29 cellular contexts compared by ENCODE assay signal in genomic region chr15:83158393-83158792, GRCh38.
DNase-seq lines count a peak whose midpoint lies in the region; ATAC-seq lines count a peak whose summit lies in the region.
"Had no signal": no experiment of that assay in that cellular context is flagged by ENCODE, and none has a peak within 500 bp of the region (broad histone marks: within the 10 kb centered on the region; RNA-seq: fewer than 3 reads in every experiment).

No MANE protein-coding gene starts in this region.

- H3K9me3 Mint-ChIP-seq in stimulated activated naive CD8-positive, alpha-beta T cell treated with anti-CD3 and anti-CD28 coated beads, Interleukin-15, Interleukin-2, amounts not matched to agents 100 ng/mL and 50 ng/mL, for 24 hours = no peaks in the 10 kb centered on the region
- H3K9me3 Mint-ChIP-seq in activated naive CD8-positive, alpha-beta T cell treated with anti-CD3 and anti-CD28 coated beads, Interleukin-2, amount 50 U/mL, for 24 hours = no peaks in the 10 kb centered on the region
- H3K9me3 Mint-ChIP-seq: activated CD4-positive, alpha-beta T cell treated with anti-CD3 and anti-CD28 coated beads, Interleukin-2, amount 10 ng/mL, durations not matched to agents 24 days and 14 days; activated naive CD8-positive, alpha-beta T cell treated with anti-CD3 and anti-CD28 coated beads, Interleukin-2, amount 10 ng/mL, durations not matched to agents 7 days and 5 days; activated T-helper 2 cell treated with anti-CD3 and anti-CD28 coated beads, Interferon-gamma antibody, Interleukin-2, Interleukin-4, amounts not matched to agents 10 μg/mL and 5 μg/mL and 100 μg/mL, durations not matched to agents 14 hours and 24 hours and 36 hours; neural crest cell; type B pancreatic cell had no signal

- H3K27ac Mint-ChIP-seq in stimulated activated naive CD8-positive, alpha-beta T cell treated with anti-CD3 and anti-CD28 coated beads, Interleukin-15, Interleukin-2, amounts not matched to agents 100 ng/mL and 50 ng/mL, for 24 hours = peak overlapping the region; percentile 54
- peak overlapping the region; percentile 61 for H3K27ac Mint-ChIP-seq in activated naive CD8-positive, alpha-beta T cell treated with anti-CD3 and anti-CD28 coated beads, Interleukin-2, amount 50 U/mL, for 24 hours
- H3K27ac Mint-ChIP-seq: activated CD4-positive, alpha-beta T cell treated with anti-CD3 and anti-CD28 coated beads, Interleukin-2, amount 10 ng/mL, durations not matched to agents 24 days and 14 days; activated CD8-positive, alpha-beta memory T cell treated with anti-CD3 and anti-CD28 coated beads, Interleukin-2, amount 10 ng/mL, durations not matched to agents 7 days and 5 days; activated naive CD8-positive, alpha-beta T cell treated with anti-CD3 and anti-CD28 coated beads, Interleukin-2, amount 10 ng/mL, durations not matched to agents 7 days and 5 days; activated T-helper 2 cell treated with anti-CD3 and anti-CD28 coated beads, Interferon-gamma antibody, Interleukin-2, Interleukin-4, amounts not matched to agents 10 μg/mL and 5 μg/mL and 100 μg/mL, durations not matched to agents 14 hours and 24 hours and 36 hours; B cell; type B pancreatic cell had no signal

- peaks cover 4% of the 10 kb centered on the region for H3K36me3 Mint-ChIP-seq in stimulated activated naive CD8-positive, alpha-beta T cell treated with anti-CD3 and anti-CD28 coated beads, Interleukin-15, Interleukin-2, amounts not matched to agents 100 ng/mL and 50 ng/mL, for 24 hours (ENCODE audit: low read depth)
- no peaks in the 10 kb centered on the region for H3K36me3 Mint-ChIP-seq in activated naive CD8-positive, alpha-beta T cell treated with anti-CD3 and anti-CD28 coated beads, Interleukin-2, amount 50 U/mL, for 24 hours (ENCODE audit: low read depth)

- H3K4me3 Mint-ChIP-seq in stimulated activated naive CD8-positive, alpha-beta T cell treated with anti-CD3 and anti-CD28 coated beads, Interleukin-15, Interleukin-2, amounts not matched to agents 100 ng/mL and 50 ng/mL, for 24 hours = no peak overlapping the region
- H3K4me3 Mint-ChIP-seq in activated naive CD8-positive, alpha-beta T cell treated with anti-CD3 and anti-CD28 coated beads, Interleukin-2, amount 50 U/mL, for 24 hours = no peak overlapping the region
- H3K4me3 Mint-ChIP-seq: activated CD4-positive, alpha-beta T cell treated with anti-CD3 and anti-CD28 coated beads, Interleukin-2, amount 10 ng/mL, durations not matched to agents 24 days and 14 days; activated CD8-positive, alpha-beta memory T cell treated with anti-CD3 and anti-CD28 coated beads, Interleukin-2, amount 10 ng/mL, durations not matched to agents 7 days and 5 days; activated naive CD8-positive, alpha-beta T cell treated with anti-CD3 and anti-CD28 coated beads, Interleukin-2, amount 10 ng/mL, durations not matched to agents 7 days and 5 days; B cell; neural crest cell; type B pancreatic cell had no signal

- no peak for ATAC-seq in stimulated activated naive CD8-positive, alpha-beta T cell treated with anti-CD3 and anti-CD28 coated beads, Interleukin-15, Interleukin-2, amounts not matched to agents 100 U/mL and 50 U/mL, for 24 hours
- ATAC-seq in activated naive CD8-positive, alpha-beta T cell treated with anti-CD3 and anti-CD28 coated beads, Interleukin-2, amount 50 U/mL, for 24 hours = no peak
- ATAC-seq: A549; activated CD8-positive, alpha-beta memory T cell treated with anti-CD3 and anti-CD28 coated beads, Interleukin-2, amount 10 ng/mL, durations not matched to agents 7 days and 5 days; esophagus mucosa; gastroesophageal sphincter; lower lobe of right lung; mucosa of descending colon; Right ventricle myocardium inferior; sciatic nerve had no signal

- peaks cover 12% of the 10 kb centered on the region for H3K4me1 Mint-ChIP-seq in stimulated activated naive CD8-positive, alpha-beta T cell treated with anti-CD3 and anti-CD28 coated beads, Interleukin-15, Interleukin-2, amounts not matched to agents 100 ng/mL and 50 ng/mL, for 24 hours (ENCODE audit: low read depth)
- peaks cover 13% of the 10 kb centered on the region for H3K4me1 Mint-ChIP-seq in activated naive CD8-positive, alpha-beta T cell treated with anti-CD3 and anti-CD28 coated beads, Interleukin-2, amount 50 U/mL, for 24 hours
- H3K4me1 Mint-ChIP-seq: B cell had no signal

- DNase-seq in stimulated activated naive CD8-positive, alpha-beta T cell treated with anti-CD3 and anti-CD28 coated beads, Interleukin-15, Interleukin-2, amounts not matched to agents 100 U/mL and 50 U/mL, for 24 hours = no peak
- DNase-seq in activated naive CD8-positive, alpha-beta T cell treated with anti-CD3 and anti-CD28 coated beads, Interleukin-2, amount 50 U/mL, for 24 hours = no peak
- peak; percentile 30 for DNase-seq in glomerular visceral epithelial cell (ENCODE audit: extremely low spot score)
- no peak for DNase-seq in effector CD8-positive, alpha-beta T cell (lab: John Stamatoyannopoulos, UW)
- no peak for DNase-seq in activated CD8-positive, alpha-beta memory T cell treated with anti-CD3 and anti-CD28 coated beads, Interleukin-2, amount 50 U/mL, for 4 hours
- DNase-seq in activated T-cell treated with anti-CD3 and anti-CD28 coated beads, Interleukin-2, amount 50 U/mL, for 1 hour = no peak
- DNase-seq in NCI-H2107 (lab: John Stamatoyannopoulos, UW) = no peak
- DNase-seq: activated CD4-positive, alpha-beta T cell treated with anti-CD3 and anti-CD28 coated beads, Interleukin-2, amount 10 ng/mL, durations not matched to agents 24 days and 14 days; activated CD8-positive, alpha-beta memory T cell treated with anti-CD3 and anti-CD28 coated beads, Interleukin-2, amount 10 ng/mL, durations not matched to agents 7 days and 5 days; activated naive CD8-positive, alpha-beta T cell treated with anti-CD3 and anti-CD28 coated beads, Interleukin-2, amount 10 ng/mL, durations not matched to agents 7 days and 5 days; DND-41; effector memory CD4-positive, alpha-beta T cell; IMR-90; lower lobe of right lung; mucosa of descending colon; NCI-H1105 treated with DMSO at 0.1 percent for 48 hours; NCI-H2029 treated with DMSO at 0.1 percent for 48 hours; NCI-H82; WERI-Rb-1 had no signal

- H3K27me3 Mint-ChIP-seq in stimulated activated naive CD8-positive, alpha-beta T cell treated with anti-CD3 and anti-CD28 coated beads, Interleukin-15, Interleukin-2, amounts not matched to agents 100 ng/mL and 50 ng/mL, for 24 hours = peaks cover 5% of the 10 kb centered on the region
- H3K27me3 Mint-ChIP-seq in activated naive CD8-positive, alpha-beta T cell treated with anti-CD3 and anti-CD28 coated beads, Interleukin-2, amount 50 U/mL, for 24 hours = peaks cover 11% of the 10 kb centered on the region
- H3K27me3 Mint-ChIP-seq: type B pancreatic cell had no signal
